ENCODE assay signal across 8 cellular contexts in the genomic region with DNA sequence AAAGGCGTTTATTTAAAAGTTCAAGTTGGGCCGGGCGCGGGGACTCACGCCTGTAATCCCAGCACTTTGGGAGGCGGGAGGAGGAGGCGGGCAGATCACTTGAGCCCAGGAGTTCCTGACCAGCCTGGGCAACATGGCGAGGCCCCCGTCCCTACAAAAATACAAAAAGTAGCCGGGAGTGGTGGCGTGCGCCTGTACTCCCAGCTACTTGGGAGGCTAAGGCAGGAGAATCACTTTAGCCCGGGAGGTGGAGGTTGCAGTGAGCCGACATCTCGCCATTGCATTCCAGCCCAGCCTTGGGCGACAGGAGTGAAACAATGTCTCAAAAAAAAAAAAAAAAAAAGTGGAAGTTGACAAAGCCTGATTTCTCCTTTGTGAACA. TPM values are rescaled to one million over a fixed set of nuclear protein-coding genes. Genes with fewer than 3 reads are reported as not detected.
DNase-seq lines count a peak whose midpoint lies in the region; ATAC-seq and TF ChIP-seq lines count a peak whose summit lies in the region.

No MANE protein-coding gene starts in this region.

- H3K4me1 Mint-ChIP-seq in activated CD4-positive, alpha-beta memory T cell treated with anti-CD3 and anti-CD28 coated beads, Interleukin-2, amount 10 ng/mL, durations not matched to agents 7 days and 5 days: peaks cover 25% of the 10 kb centered on the region
- peaks cover 18% of the 10 kb centered on the region for H3K4me1 Mint-ChIP-seq in stimulated activated memory B cell treated with anti-CD40 and anti-IgM and Interleukin-4, amounts not matched to agents 10 μg/mL and 1 μg/mL and 100 μg/mL, for 72 hours

- no peak for DNase-seq in heart left ventricle
- no peak for DNase-seq in Right ventricle myocardium inferior (ENCODE audit: missing footprints)
- DNase-seq in activated CD4-positive, alpha-beta memory T cell treated with anti-CD3 and anti-CD28 coated beads, Interleukin-2, amount 10 ng/mL, durations not matched to agents 7 days and 5 days: peak; percentile 24
- DNase-seq in activated CD4-positive, CD25-positive, alpha-beta regulatory T cell (lab: John Stamatoyannopoulos, UW): no peak
- DNase-seq in SIG-M5 treated with dmso at 0.1 percent for 504 hours (lab: John Stamatoyannopoulos, UW; ENCODE audit: unreplicated experiment): no peak

- peaks cover 10% of the 10 kb centered on the region for H3K36me3 Mint-ChIP-seq in activated CD4-positive, alpha-beta memory T cell treated with anti-CD3 and anti-CD28 coated beads, Interleukin-2, amount 10 ng/mL, durations not matched to agents 7 days and 5 days (ENCODE audit: low read depth)
- H3K36me3 Mint-ChIP-seq in stimulated activated memory B cell treated with anti-CD40 and anti-IgM and Interleukin-4, amounts not matched to agents 10 μg/mL and 1 μg/mL and 100 μg/mL, for 72 hours: peaks cover 1% of the 10 kb centered on the region

- no peak for TF ChIP-seq CTCF in heart left ventricle (IDR thresholded peaks at IDR 0.05)

- H3K36me3 ChIP-seq in heart left ventricle: peaks cover 0 to 28% (median 12%) of the 10 kb centered on the region in 9 donors

- peaks cover 0 to 29% (median 15%) of the 10 kb centered on the region in 12 donors for H3K4me1 ChIP-seq in heart left ventricle

- 42 to 58% (median 47%) methylated on average over 16 of the region's 16 CpGs for WGBS in heart left ventricle, 4 donors

- ATAC-seq in heart left ventricle: peak in 1 of 4 donors; percentile 7
- no peak for ATAC-seq in Right ventricle myocardium inferior
- no peak for ATAC-seq in stimulated activated memory B cell treated with anti-CD40 and anti-IgM and Interleukin-4, amounts not matched to agents 10 μg/mL and 1 μg/mL and 100 μg/mL, for 72 hours
- no peak for ATAC-seq in GM18517 (IDR thresholded peaks at IDR 0.05; ENCODE audit: unreplicated experiment)

- peak overlapping the region in 8 of 12 donors; percentile 75 to 92 (median 84) for H3K27ac ChIP-seq in heart left ventricle

- H3K9me3 ChIP-seq in heart left ventricle: no peaks in the 10 kb centered on the region

- POLR2A ChIA-PET in activated CD4-positive, alpha-beta memory T cell treated with anti-CD3 and anti-CD28 coated beads, Interleukin-2, amount 10 ng/mL, durations not matched to agents 7 days and 5 days (lab: Charles Lee): interaction anchor here (0.7 to 4.3 kb wide), 16 partner anchors 7 to 352 kb away, joined by 3 to 85 read pairs (median 4); partner anchors contain the start of genes CELF1, DDB2, KBTBD4 and NDUFS3

- H3K27ac Mint-ChIP-seq in activated CD4-positive, alpha-beta memory T cell treated with anti-CD3 and anti-CD28 coated beads, Interleukin-2, amount 10 ng/mL, durations not matched to agents 7 days and 5 days: peak overlapping the region; percentile 44
- H3K27ac Mint-ChIP-seq in stimulated activated memory B cell treated with anti-CD40 and anti-IgM and Interleukin-4, amounts not matched to agents 10 μg/mL and 1 μg/mL and 100 μg/mL, for 72 hours: peak overlapping the region; percentile 93

- H3K4me3 ChIP-seq in heart left ventricle (peak overlapping the region; percentile 65 to 97 (median 90)), iPS-11a (ENCODE audit: low read depth, low read length) (peak overlapping the region; percentile 87)

- CTCF ChIA-PET in activated CD4-positive, alpha-beta memory T cell treated with anti-CD3 and anti-CD28 coated beads, Interleukin-2, amount 10 ng/mL, durations not matched to agents 7 days and 5 days (lab: Charles Lee): interaction anchor here (0.7 to 2.0 kb wide), 6 partner anchors 10 to 1217 kb away, joined by 3 to 12 read pairs (median 5); no protein-coding TSS in a partner anchor

- no peaks in the 10 kb centered on the region for H3K27me3 ChIP-seq in heart left ventricle

- no peak for TF ChIP-seq POLR2A in heart left ventricle (IDR thresholded peaks at IDR 0.05)

- no peaks in the 10 kb centered on the region for H3K9me3 Mint-ChIP-seq in activated CD4-positive, alpha-beta memory T cell treated with anti-CD3 and anti-CD28 coated beads, Interleukin-2, amount 10 ng/mL, durations not matched to agents 7 days and 5 days
- no peaks in the 10 kb centered on the region for H3K9me3 Mint-ChIP-seq in stimulated activated memory B cell treated with anti-CD40 and anti-IgM and Interleukin-4, amounts not matched to agents 10 μg/mL and 1 μg/mL and 100 μg/mL, for 72 hours

- H3K4me3 Mint-ChIP-seq in activated CD4-positive, alpha-beta memory T cell treated with anti-CD3 and anti-CD28 coated beads, Interleukin-2, amount 10 ng/mL, durations not matched to agents 7 days and 5 days: peak overlapping the region; percentile 79
- peak overlapping the region; percentile 86 for H3K4me3 Mint-ChIP-seq in stimulated activated memory B cell treated with anti-CD40 and anti-IgM and Interleukin-4, amounts not matched to agents 10 μg/mL and 1 μg/mL and 100 μg/mL, for 72 hours

- no peaks in the 10 kb centered on the region for H3K27me3 Mint-ChIP-seq in activated CD4-positive, alpha-beta memory T cell treated with anti-CD3 and anti-CD28 coated beads, Interleukin-2, amount 10 ng/mL, durations not matched to agents 7 days and 5 days
- no peaks in the 10 kb centered on the region for H3K27me3 Mint-ChIP-seq in stimulated activated memory B cell treated with anti-CD40 and anti-IgM and Interleukin-4, amounts not matched to agents 10 μg/mL and 1 μg/mL and 100 μg/mL, for 72 hours

- intact Hi-C loops in heart left ventricle (cut with DNase I): loop anchor here in 1 of 10 donors (5.0 kb wide), 1 partner anchor 51 kb away; no protein-coding TSS in a partner anchor
- intact Hi-C loops in Right ventricle myocardium inferior (cut with DNase I): no loop called here

RNA-seq across cellular contexts. Expression of gene PTPMT1, which starts 0.8 kb away (rescaled TPM):
- total RNA-seq in heart left ventricle: 10 to 100 TPM; 17.4 to 77.4 (median 22.7) TPM
- 10 to 100 TPM; 37.2 to 50.8 TPM for polyA plus RNA-seq in heart left ventricle
- total RNA-seq in Right ventricle myocardium inferior: 22.5 TPM
- 10 to 100 TPM; 42.3 to 45.2 TPM for total RNA-seq in activated CD4-positive, alpha-beta memory T cell treated with anti-CD3 and anti-CD28 coated beads, Interleukin-2, amount 10 ng/mL, durations not matched to agents 7 days and 5 days

RNA-seq across cellular contexts. Expression of gene KBTBD4, which starts 12.6 kb away (rescaled TPM):
- total RNA-seq in heart left ventricle (10 to 100 TPM; 10.7 to 23.7 (median 15.7) TPM), Right ventricle myocardium inferior (13.1 TPM)
- 10 to 100 TPM in 1 of 2 donors, 1 to 10 TPM in 1; 5.0 to 12.8 TPM for polyA plus RNA-seq in heart left ventricle
- total RNA-seq in activated CD4-positive, alpha-beta memory T cell treated with anti-CD3 and anti-CD28 coated beads, Interleukin-2, amount 10 ng/mL, durations not matched to agents 7 days and 5 days: 10 to 100 TPM; 18.1 to 18.2 TPM

RNA-seq across cellular contexts. Expression of gene NDUFS3, which starts 12.7 kb away (rescaled TPM):
- total RNA-seq in heart left ventricle (100 to 1,000 TPM; 134 to 310 (median 236) TPM), Right ventricle myocardium inferior (342 TPM)
- polyA plus RNA-seq in heart left ventricle: 100 to 1,000 TPM; 222 to 478 TPM
- total RNA-seq in activated CD4-positive, alpha-beta memory T cell treated with anti-CD3 and anti-CD28 coated beads, Interleukin-2, amount 10 ng/mL, durations not matched to agents 7 days and 5 days: 10 to 100 TPM; 95.6 to 99.9 TPM

RNA-seq across cellular contexts. Expression of gene CELF1, which starts 13.2 kb away (rescaled TPM):
- 100 to 1,000 TPM in 2 of 9 donors, 10 to 100 TPM in 7; 63.3 to 111 (median 88.6) TPM for total RNA-seq in heart left ventricle
- polyA plus RNA-seq in heart left ventricle: 10 to 100 TPM; 27.3 to 65.2 TPM
- 96.2 TPM for total RNA-seq in Right ventricle myocardium inferior
- 100 to 1,000 TPM; 104 to 105 TPM for total RNA-seq in activated CD4-positive, alpha-beta memory T cell treated with anti-CD3 and anti-CD28 coated beads, Interleukin-2, amount 10 ng/mL, durations not matched to agents 7 days and 5 days

RNA-seq across cellular contexts. Expression of gene FAM180B, which starts 20.3 kb away (rescaled TPM):
- total RNA-seq in heart left ventricle (1 to 10 TPM in 1 of 9 donors, under 1 TPM in 5, not detected in 3; 0.21 to 1.3 (median 0.39) TPM), Right ventricle myocardium inferior (0.22 TPM)
- under 1 TPM in 1 of 2 donors, not detected in 1; 0.15 TPM for polyA plus RNA-seq in heart left ventricle
- total RNA-seq in activated CD4-positive, alpha-beta memory T cell treated with anti-CD3 and anti-CD28 coated beads, Interleukin-2, amount 10 ng/mL, durations not matched to agents 7 days and 5 days: under 1 TPM in 1 of 2 experiments, not detected in 1; 0.15 TPM
